ENCODE assay signal across 35 cellular contexts in the genomic region with DNA sequence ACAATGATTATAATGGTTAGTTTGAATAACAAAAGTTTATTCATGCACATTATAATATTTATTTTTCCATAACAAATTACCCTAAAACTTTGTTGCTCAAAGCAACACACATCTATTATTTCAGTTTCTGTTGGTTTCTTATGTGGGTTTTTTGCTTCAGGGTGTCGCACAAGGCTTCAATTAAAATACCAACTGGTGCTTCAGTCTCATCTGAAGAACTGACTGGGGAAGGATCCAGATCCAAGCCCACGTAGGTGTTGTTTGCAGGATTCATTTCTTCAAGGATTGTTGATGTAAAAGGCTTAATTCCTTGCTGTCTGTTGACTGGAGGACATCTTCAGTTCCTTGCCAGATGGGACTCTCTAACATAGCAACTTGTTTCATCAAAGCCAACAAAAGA.
DNase-seq lines count a peak whose midpoint lies in the region; ATAC-seq and TF ChIP-seq lines count a peak whose summit lies in the region.
"Had no signal": no experiment of that assay in that cellular context is flagged by ENCODE, and none has a peak within 500 bp of the region (broad histone marks: within the 10 kb centered on the region; RNA-seq: fewer than 3 reads in every experiment).

No MANE protein-coding gene starts in this region.

- CTCF ChIA-PET in HEK293 (lab: Yijun Ruan, JAX): no interaction called here

- H3K9me3 Mint-ChIP-seq in activated T-helper 2 cell treated with anti-CD3 and anti-CD28 coated beads, Interferon-gamma antibody, Interleukin-2, Interleukin-4, amounts not matched to agents 10 μg/mL and 5 μg/mL and 100 μg/mL, durations not matched to agents 14 hours and 24 hours and 36 hours: peaks cover 22% of the 10 kb centered on the region

- no peak overlapping the region for H3K4me3 Mint-ChIP-seq in activated T-helper 2 cell treated with anti-CD3 and anti-CD28 coated beads, Interferon-gamma antibody, Interleukin-2, Interleukin-4, amounts not matched to agents 10 μg/mL and 5 μg/mL and 100 μg/mL, durations not matched to agents 14 hours and 24 hours and 36 hours (ENCODE audit: low read depth)
- H3K4me3 Mint-ChIP-seq: B cell; CD14-positive monocyte; CD4-positive, alpha-beta memory T cell; CD4-positive, alpha-beta T cell; CD4-positive, CD25-positive, alpha-beta regulatory T cell; CD8-positive, alpha-beta memory T cell; CD8-positive, alpha-beta T cell had no signal

- DNase-seq in Karpas-422 (no peak), anterior cingulate cortex (lab: John Stamatoyannopoulos, UW) (no peak), NCI-H345 (lab: John Stamatoyannopoulos, UW) (no peak)
- DNase-seq in activated T-helper 2 cell treated with anti-CD3 and anti-CD28 coated beads, Interferon-gamma antibody, Interleukin-2, Interleukin-4, amounts not matched to agents 10 μg/mL and 5 μg/mL and 100 μg/mL, durations not matched to agents 14 hours and 24 hours and 36 hours (ENCODE audit: low spot score): no peak
- DNase-seq: 8988T; ACHN; AML-193; BE2C; C1 segment of cervical spinal cord; Caco-2; Calu3; CD4-positive, alpha-beta memory T cell; CD4-positive, alpha-beta T cell; CD4-positive, CD25-positive, alpha-beta regulatory T cell; CD8-positive, alpha-beta memory T cell; CD8-positive, alpha-beta T cell; COR-L47; DMS 273 treated with DMSO at 0.1 percent for 48 hours; DMS153; DMS53; DMS79; DMS79 treated with DMSO at 0.1 percent for 48 hours; DND-41; EL had no signal

- H3F3A ChIP-seq in OCI-LY1 (ENCODE audit: insufficient read depth, low read length) (no peaks in the 10 kb centered on the region), SU-DHL-6 (ENCODE audit: insufficient read depth) (no peaks in the 10 kb centered on the region)

- H3K4me1 Mint-ChIP-seq in activated T-helper 2 cell treated with anti-CD3 and anti-CD28 coated beads, Interferon-gamma antibody, Interleukin-2, Interleukin-4, amounts not matched to agents 10 μg/mL and 5 μg/mL and 100 μg/mL, durations not matched to agents 14 hours and 24 hours and 36 hours (ENCODE audit: low read depth): no peaks in the 10 kb centered on the region
- H3K4me1 Mint-ChIP-seq: B cell; CD14-positive monocyte; CD4-positive, alpha-beta memory T cell; CD4-positive, CD25-positive, alpha-beta regulatory T cell; CD8-positive, alpha-beta memory T cell had no signal

- H3K9me2 ChIP-seq in Karpas-422 (replicated peaks; ENCODE audit: insufficient read depth, low read length) (no peaks in the 10 kb centered on the region), OCI-LY1 (ENCODE audit: low read depth, low read length) (no peaks in the 10 kb centered on the region), SU-DHL-6 (replicated peaks; ENCODE audit: insufficient read depth, low read length) (no peaks in the 10 kb centered on the region)

- intact Hi-C loops in activated T-helper 2 cell treated with anti-CD3 and anti-CD28 coated beads, Interferon-gamma antibody, Interleukin-2, Interleukin-4, amounts not matched to agents 10 μg/mL and 5 μg/mL and 100 μg/mL, durations not matched to agents 14 hours and 24 hours and 36 hours (cut with micrococcal nuclease): no loop called here

- peak overlapping the region; percentile 15 for H2AFZ ChIP-seq in Karpas-422 (ENCODE audit: low read length)
- peak overlapping the region; percentile 72; the same call in 1 of the 2 replicates for H2AFZ ChIP-seq in OCI-LY1 (ENCODE audit: low read length)
- peak overlapping the region; percentile 77 for H2AFZ ChIP-seq in SU-DHL-6 (ENCODE audit: low read depth, low read length, severe bottlenecking)

- H4K20me1 ChIP-seq in Karpas-422 (ENCODE audit: insufficient read depth, low read depth, low read length) (no peaks in the 10 kb centered on the region), OCI-LY1 (ENCODE audit: insufficient read depth, low read length) (no peaks in the 10 kb centered on the region), SU-DHL-6 (ENCODE audit: low read depth, low read length) (no peaks in the 10 kb centered on the region)
- H4K20me1 ChIP-seq: BLaER1; BLaER1 treated with 17β-estradiol and CSF1 and Interleukin-3, amounts not matched to agents 10 nM and 100 nM had no signal

- no peak overlapping the region for H3K27ac Mint-ChIP-seq in activated T-helper 2 cell treated with anti-CD3 and anti-CD28 coated beads, Interferon-gamma antibody, Interleukin-2, Interleukin-4, amounts not matched to agents 10 μg/mL and 5 μg/mL and 100 μg/mL, durations not matched to agents 14 hours and 24 hours and 36 hours
- H3K27ac Mint-ChIP-seq: B cell; CD14-positive monocyte; CD4-positive, alpha-beta memory T cell; CD4-positive, alpha-beta T cell; CD4-positive, CD25-positive, alpha-beta regulatory T cell; CD8-positive, alpha-beta memory T cell; CD8-positive, alpha-beta T cell had no signal

- no peaks in the 10 kb centered on the region for H3K27me3 ChIP-seq in Karpas-422 (ENCODE audit: low read length)
- H3K27me3 ChIP-seq in OCI-LY1 (ENCODE audit: insufficient read depth, low read length): no peaks in the 10 kb centered on the region
- H3K27me3 ChIP-seq in SU-DHL-6 (ENCODE audit: low read length): no peaks in the 10 kb centered on the region
- H3K27me3 ChIP-seq: BE2C; BLaER1; BLaER1 treated with 17β-estradiol and CSF1 and Interleukin-3, amounts not matched to agents 10 nM and 100 nM had no signal

- H3K9me3 ChIP-seq in HEK293 (ENCODE audit: control insufficient read depth, insufficient read depth, low read depth, low read length): no peaks in the 10 kb centered on the region
- peaks cover 11% of the 10 kb centered on the region for H3K9me3 ChIP-seq in Karpas-422 (ENCODE audit: low read length)
- 0 out of 2 replicates have a peak, but pooled peaks cover 3% of the 10 kb centered on the region for H3K9me3 ChIP-seq in OCI-LY1 (ENCODE audit: low read length)
- H3K9me3 ChIP-seq in SU-DHL-6 (ENCODE audit: insufficient read depth, low read length): 0 out of 2 replicates have a peak, but pooled peaks cover 4% of the 10 kb centered on the region
- H3K9me3 ChIP-seq: A549, BE2C, Caco-2 had no signal

- no peak overlapping the region for H3K9ac ChIP-seq in Karpas-422 (ENCODE audit: low read length)
- no peak overlapping the region for H3K9ac ChIP-seq in OCI-LY1 (ENCODE audit: low read length)
- no peak overlapping the region for H3K9ac ChIP-seq in SU-DHL-6 (ENCODE audit: low read length)
- H3K9ac ChIP-seq: BLaER1; BLaER1 treated with 17β-estradiol and CSF1 and Interleukin-3, amounts not matched to agents 10 nM and 100 nM had no signal

- no peaks in the 10 kb centered on the region for H3K36me3 Mint-ChIP-seq in activated T-helper 2 cell treated with anti-CD3 and anti-CD28 coated beads, Interferon-gamma antibody, Interleukin-2, Interleukin-4, amounts not matched to agents 10 μg/mL and 5 μg/mL and 100 μg/mL, durations not matched to agents 14 hours and 24 hours and 36 hours (ENCODE audit: low read depth)
- H3K36me3 Mint-ChIP-seq: CD14-positive monocyte; CD4-positive, alpha-beta memory T cell; CD4-positive, CD25-positive, alpha-beta regulatory T cell; CD8-positive, alpha-beta memory T cell; CD8-positive, alpha-beta T cell had no signal

- no peaks in the 10 kb centered on the region for H3K27me3 Mint-ChIP-seq in activated T-helper 2 cell treated with anti-CD3 and anti-CD28 coated beads, Interferon-gamma antibody, Interleukin-2, Interleukin-4, amounts not matched to agents 10 μg/mL and 5 μg/mL and 100 μg/mL, durations not matched to agents 14 hours and 24 hours and 36 hours (ENCODE audit: low read depth)
- H3K27me3 Mint-ChIP-seq: B cell; CD4-positive, alpha-beta memory T cell; CD4-positive, alpha-beta T cell; CD4-positive, CD25-positive, alpha-beta regulatory T cell; CD8-positive, alpha-beta memory T cell had no signal

- no peak overlapping the region for H3K4me3 ChIP-seq in HEK293 (ENCODE audit: low read depth, low read length)
- H3K4me3 ChIP-seq in Karpas-422 (ENCODE audit: low read length): no peak overlapping the region
- H3K4me3 ChIP-seq in OCI-LY1 (ENCODE audit: low read depth, low read length, poor library complexity, severe bottlenecking): no peak overlapping the region
- no peak overlapping the region for H3K4me3 ChIP-seq in SU-DHL-6 (ENCODE audit: insufficient read depth, low read length, poor library complexity, severe bottlenecking)
- H3K4me3 ChIP-seq: A549; BLaER1; BLaER1 treated with 17β-estradiol and CSF1 and Interleukin-3, amounts not matched to agents 10 nM and 100 nM had no signal

- POLR2A ChIA-PET in HEK293 (lab: Yijun Ruan, JAX): no interaction called here

- TF ChIP-seq CTCF in HEK293 (tag by site-specific recombination; IDR thresholded peaks at IDR 0.05) (no peak), OCI-LY1 (IDR thresholded peaks at IDR 0.05; ENCODE audit: low read length) (no peak), SU-DHL-6 (IDR thresholded peaks at IDR 0.05; ENCODE audit: insufficient read depth, low read length, poor library complexity, severe bottlenecking) (no peak)

- H3K27ac ChIP-seq in HEK293 (ENCODE audit: extremely low read depth, low read depth, low read length) (no peak overlapping the region), Karpas-422 (ENCODE audit: low read length) (no peak overlapping the region), OCI-LY1 (ENCODE audit: low read depth, low read length, poor library complexity, severe bottlenecking) (no peak overlapping the region), SU-DHL-6 (ENCODE audit: low read depth, low read length) (no peak overlapping the region)
- H3K27ac ChIP-seq: 22Rv1; A549; BLaER1; BLaER1 treated with 17β-estradiol and CSF1 and Interleukin-3, amounts not matched to agents 10 nM and 100 nM; C4-2B had no signal

- H3K4me1 ChIP-seq in HEK293 (ENCODE audit: control insufficient read depth, insufficient read depth, low read length) (no peaks in the 10 kb centered on the region), Karpas-422 (ENCODE audit: low read length) (no peaks in the 10 kb centered on the region), OCI-LY1 (ENCODE audit: insufficient read depth, low read length, severe bottlenecking) (no peaks in the 10 kb centered on the region)
- H3K4me1 ChIP-seq: A549; BE2C; BLaER1; BLaER1 treated with 17β-estradiol and CSF1 and Interleukin-3, amounts not matched to agents 10 nM and 100 nM; Caco-2 had no signal

- ATAC-seq in HG02623 (IDR thresholded peaks at IDR 0.05; ENCODE audit: unreplicated experiment): no peak
- ATAC-seq: A549; CD8-positive, alpha-beta T cell had no signal

- H3K79me2 ChIP-seq in Karpas-422 (ENCODE audit: low read length) (no peaks in the 10 kb centered on the region), OCI-LY1 (ENCODE audit: insufficient read depth, low read length) (no peaks in the 10 kb centered on the region), SU-DHL-6 (ENCODE audit: insufficient read depth, low read length) (no peaks in the 10 kb centered on the region)

- H3K4me2 ChIP-seq in Karpas-422 (ENCODE audit: low read depth, low read length, poor library complexity, severe bottlenecking): no peak overlapping the region
- H3K4me2 ChIP-seq in OCI-LY1 (ENCODE audit: low read length): no peak overlapping the region
- no peak overlapping the region for H3K4me2 ChIP-seq in SU-DHL-6 (ENCODE audit: low read depth, low read length, poor library complexity, severe bottlenecking)
- H3K4me2 ChIP-seq: A549; BLaER1; BLaER1 treated with 17β-estradiol and CSF1 and Interleukin-3, amounts not matched to agents 10 nM and 100 nM had no signal

- H3K36me3 ChIP-seq in HEK293 (ENCODE audit: control insufficient read depth in 2 of 2, insufficient read depth in 1 of 2, low read length in 2 of 2) (no peaks in the 10 kb centered on the region), Karpas-422 (ENCODE audit: insufficient read depth, low read length) (no peaks in the 10 kb centered on the region), OCI-LY1 (ENCODE audit: insufficient read depth, low read length) (no peaks in the 10 kb centered on the region), SU-DHL-6 (ENCODE audit: low read length) (no peaks in the 10 kb centered on the region; the same call in 1 of the 2 replicates)
- H3K36me3 ChIP-seq: BE2C; BLaER1; BLaER1 treated with 17β-estradiol and CSF1 and Interleukin-3, amounts not matched to agents 10 nM and 100 nM had no signal

Comparison
In these comparisons a context has a peak if more than half of its experiments do, and no peak if none do; other contexts are left out.
1. H2AFZ ChIP-seq: peak in every context shown above with its lines; median percentile 77 in SU-DHL-6; 72 in OCI-LY1; 15 in Karpas-422.